In the genomic region with DNA sequence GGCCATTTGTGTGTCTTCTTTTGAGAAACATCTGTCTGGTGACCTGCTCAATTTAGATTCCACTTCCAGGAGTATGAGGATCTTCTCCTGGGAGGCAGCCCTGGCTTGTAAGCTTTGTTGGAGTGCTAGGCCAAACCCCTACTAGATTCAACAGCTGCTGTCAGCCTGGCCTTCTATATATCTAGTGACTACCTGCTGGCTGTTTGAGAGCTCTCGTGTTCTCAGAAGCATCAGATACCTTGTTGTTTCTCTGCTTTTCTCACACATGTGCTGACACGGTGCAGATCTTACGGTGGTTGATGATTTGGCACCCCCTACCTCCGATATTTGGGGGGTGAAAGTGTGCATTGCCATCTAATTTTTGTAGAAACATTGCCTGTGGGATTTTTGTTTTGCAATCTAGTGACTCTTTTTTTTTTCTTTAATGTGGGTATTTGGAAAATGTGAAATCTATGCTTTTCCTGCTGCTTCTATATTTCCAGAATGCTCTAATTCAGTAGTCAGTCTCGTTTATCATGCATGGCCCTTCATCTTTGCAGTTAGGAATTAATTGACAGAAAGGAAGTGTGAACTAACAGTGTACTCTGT, we compare ENCODE assay signal across 17 cellular contexts. TPM values are rescaled to one million over a fixed set of nuclear protein-coding genes. Genes with fewer than 3 reads are reported as not detected.
A peak's percentile ranks its signal among the peaks of the same experiment; 100 is the strongest.
DNase-seq lines count a peak whose midpoint lies in the region; ATAC-seq and TF ChIP-seq lines count a peak whose summit lies in the region.
"Had no signal": no experiment of that assay in that cellular context is flagged by ENCODE, and none has a peak within 500 bp of the region (broad histone marks: within the 10 kb centered on the region; RNA-seq: fewer than 3 reads in every experiment).

No MANE protein-coding gene starts in this region.

- H3K4me1 Mint-ChIP-seq in stimulated activated memory B cell treated with anti-CD40 and anti-IgM and Interleukin-4, amounts not matched to agents 10 μg/mL and 1 μg/mL and 100 μg/mL, for 72 hours: peaks cover 10% of the 10 kb centered on the region

- no peak for ATAC-seq in GM21447 (IDR thresholded peaks at IDR 0.05; ENCODE audit: unreplicated experiment)
- no peak for ATAC-seq in stimulated activated memory B cell treated with anti-CD40 and anti-IgM and Interleukin-4, amounts not matched to agents 10 μg/mL and 1 μg/mL and 100 μg/mL, for 72 hours
- ATAC-seq: Right ventricle myocardium inferior had no signal

- no peaks in the 10 kb centered on the region for H3K9me3 Mint-ChIP-seq in stimulated activated memory B cell treated with anti-CD40 and anti-IgM and Interleukin-4, amounts not matched to agents 10 μg/mL and 1 μg/mL and 100 μg/mL, for 72 hours
- H3K9me3 Mint-ChIP-seq: activated naive CD8-positive, alpha-beta T cell treated with anti-CD3 and anti-CD28 coated beads for 36 hours; memory B cell had no signal

- no peaks in the 10 kb centered on the region for H3K79me2 ChIP-seq in MM.1S (ENCODE audit: low read length)
- H3K79me2 ChIP-seq: parathyroid adenoma had no signal

- H3K36me3 Mint-ChIP-seq in stimulated activated memory B cell treated with anti-CD40 and anti-IgM and Interleukin-4, amounts not matched to agents 10 μg/mL and 1 μg/mL and 100 μg/mL, for 72 hours: no peaks in the 10 kb centered on the region
- H3K36me3 Mint-ChIP-seq: activated naive CD8-positive, alpha-beta T cell treated with anti-CD3 and anti-CD28 coated beads for 36 hours; memory B cell had no signal

- peaks cover 24% of the 10 kb centered on the region for H3K4me1 ChIP-seq in MM.1S (ENCODE audit: low read length)
- H3K4me1 ChIP-seq: parathyroid adenoma had no signal

- TF ChIP-seq CTCF in AG10803 (conservative IDR thresholded peaks at IDR 0.05; ENCODE audit: low read length): no peak
- 0 out of 2 replicates have a peak, but pooled peaks have one; percentile 11 for TF ChIP-seq CTCF in MM.1S (IDR thresholded peaks at IDR 0.05; ENCODE audit: low read length)

- no peak overlapping the region for H3K27ac Mint-ChIP-seq in stimulated activated memory B cell treated with anti-CD40 and anti-IgM and Interleukin-4, amounts not matched to agents 10 μg/mL and 1 μg/mL and 100 μg/mL, for 72 hours
- H3K27ac Mint-ChIP-seq: activated naive CD8-positive, alpha-beta T cell treated with anti-CD3 and anti-CD28 coated beads for 36 hours; memory B cell had no signal

- no peaks in the 10 kb centered on the region for H3K9me2 ChIP-seq in MM.1S (replicated peaks; ENCODE audit: insufficient read depth, low read length)

- H3K9ac ChIP-seq in MM.1S (ENCODE audit: low read length): peak overlapping the region; percentile 10; the same call in 1 of the 2 replicates
- H3K9ac ChIP-seq: parathyroid adenoma had no signal

- peak overlapping the region; percentile 36 for H3K4me2 ChIP-seq in MM.1S (ENCODE audit: low read depth, low read length)

- H3K27me3 Mint-ChIP-seq in stimulated activated memory B cell treated with anti-CD40 and anti-IgM and Interleukin-4, amounts not matched to agents 10 μg/mL and 1 μg/mL and 100 μg/mL, for 72 hours: peaks cover 58% of the 10 kb centered on the region

- no peaks in the 10 kb centered on the region; the same call in 1 of the 2 replicates for H3K27me3 ChIP-seq in MM.1S (replicated peaks; ENCODE audit: insufficient read depth, low read length)

- peak overlapping the region; percentile 26 for H2AFZ ChIP-seq in MM.1S (ENCODE audit: low read length)
- H2AFZ ChIP-seq: parathyroid adenoma had no signal

- H3K36me3 ChIP-seq in MM.1S (replicated peaks; ENCODE audit: insufficient read depth, low read length): no peaks in the 10 kb centered on the region

- H3K9me3 ChIP-seq in MM.1S (replicated peaks; ENCODE audit: insufficient read depth, low read length): no peaks in the 10 kb centered on the region

- peak; percentile 80 for DNase-seq in AG10803 (ENCODE audit: low read depth)
- peak; percentile 70 for DNase-seq in MM.1S
- DNase-seq in dermis blood vessel endothelial cell: peak; percentile 78
- peak; percentile 34 for DNase-seq in myocyte (ENCODE audit: low read depth)
- no peak for DNase-seq in stimulated activated CD4-positive, alpha-beta T cell treated with anti-CD3 and anti-CD28 coated beads, Interleukin-2, amount 100 ng/mL, for 48 hours
- no peak for DNase-seq in substantia nigra (lab: John Stamatoyannopoulos, UW)
- DNase-seq: activated naive CD8-positive, alpha-beta T cell treated with anti-CD3 and anti-CD28 coated beads for 36 hours; DMS53; effector CD8-positive, alpha-beta T cell; NCI-H1105 treated with DMSO at 0.1 percent for 48 hours; NCI-H526; stimulated activated CD4-positive, alpha-beta T cell treated with anti-CD3 and anti-CD28 coated beads, Interleukin-1b, Interleukin-23, amount 100 ng/mL, for 48 hours had no signal

- H3K27ac ChIP-seq in MM.1S (ENCODE audit: low read length) (peak overlapping the region; percentile 64; the same call in 1 of the 2 replicates), substantia nigra (ENCODE audit: low read depth, low read length, poor library complexity, severe bottlenecking) (no peak overlapping the region)
- H3K27ac ChIP-seq: parathyroid adenoma had no signal

- no peak overlapping the region; the same call in 1 of the 2 replicates for H3K4me3 ChIP-seq in AG10803 (ENCODE audit: low read length)
- no peak overlapping the region for H3K4me3 ChIP-seq in MM.1S (ENCODE audit: low read length)

- H3K4me3 Mint-ChIP-seq in stimulated activated memory B cell treated with anti-CD40 and anti-IgM and Interleukin-4, amounts not matched to agents 10 μg/mL and 1 μg/mL and 100 μg/mL, for 72 hours: no peak overlapping the region
- H3K4me3 Mint-ChIP-seq: activated naive CD8-positive, alpha-beta T cell treated with anti-CD3 and anti-CD28 coated beads for 36 hours; memory B cell had no signal

- peaks cover 8% of the 10 kb centered on the region; the same call in 1 of the 2 replicates for H3F3A ChIP-seq in MM.1S (ENCODE audit: insufficient read depth, low read length)

- no peaks in the 10 kb centered on the region for H4K20me1 ChIP-seq in MM.1S (ENCODE audit: insufficient read depth, low read length)

RNA-seq across cellular contexts. Expression of a gene that starts 4.7 kb away (rescaled TPM):
- 773 and 867 TPM in 2 replicates for total RNA-seq in dermis blood vessel endothelial cell
- total RNA-seq in myocyte: 16.1 and 20.2 TPM in 2 replicates
- polyA plus RNA-seq in myocyte (2012): 1,172 TPM
- total RNA-seq: activated naive CD8-positive, alpha-beta T cell treated with anti-CD3 and anti-CD28 coated beads for 36 hours had no signal

Comparison
In these comparisons a context has a peak if more than half of its experiments do, and no peak if none do; other contexts are left out.
1. DNase-seq: peak in AG10803 (single experiment), MM.1S (single experiment), dermis blood vessel endothelial cell (single experiment) and myocyte (single experiment); none in stimulated activated CD4-positive, alpha-beta T cell treated with anti-CD3 and anti-CD28 coated beads, Interleukin-2, amount 100 ng/mL, for 48 hours (0 of 2) and substantia nigra (0 of 49).
2. RNA of a gene that starts 4.7 kb away (total RNA-seq): 773 to 867 TPM in dermis blood vessel endothelial cell; 16.1 to 20.2 TPM in myocyte; every median in the first group is over 10 times any median in the second.